ENCODE assay signal across 18 cellular contexts in the genomic region with DNA sequence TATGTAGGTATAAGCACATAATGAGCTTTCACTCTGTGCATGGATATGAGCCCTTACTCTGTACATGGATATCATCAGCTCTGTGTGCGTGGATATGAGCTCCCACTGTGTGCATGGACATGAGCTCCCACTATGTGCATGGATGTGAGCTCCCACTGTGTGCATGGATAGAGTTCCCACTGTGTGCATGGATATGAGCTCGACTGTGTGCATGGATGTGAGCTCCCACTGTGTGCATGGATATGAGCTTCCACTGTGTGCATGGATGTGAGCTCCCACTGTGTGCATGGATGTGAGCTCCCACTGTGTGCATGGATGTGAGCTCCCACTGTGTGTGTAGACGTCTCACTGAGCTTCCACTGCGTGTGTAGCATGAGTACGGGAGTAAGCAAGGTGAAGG.
DNase-seq lines count a peak whose midpoint lies in the region; ATAC-seq and TF ChIP-seq lines count a peak whose summit lies in the region.
"Had no signal": no experiment of that assay in that cellular context is flagged by ENCODE, and none has a peak within 500 bp of the region (broad histone marks: within the 10 kb centered on the region; RNA-seq: fewer than 3 reads in every experiment).

No MANE protein-coding gene starts in this region.

- H3K4me3 ChIP-seq in neural progenitor cell, result no peak overlapping the region
- H3K4me3 ChIP-seq: gastroesophageal sphincter, right atrium auricular region, uterus had no signal

- H3K4me3 Mint-ChIP-seq in activated T-cell treated with anti-CD3 and anti-CD28 coated beads, Interleukin-2, amount 50 U/mL, for 72 hours, result peak overlapping the region; percentile 79 to 88
- peak overlapping the region; percentile 67 to 93 (median 88) for H3K4me3 Mint-ChIP-seq in IgD-negative memory B cell
- H3K4me3 Mint-ChIP-seq in activated T-helper 1 cell treated with anti-CD3 and anti-CD28 coated beads, Interleukin-12 subunit alpha, Interleukin-12 subunit beta, Interleukin-2, Interleukin-4 antibody, amounts not matched to agents 30 ng/mL and 10 ng/mL and 1 ng/mL, durations not matched to agents 14 hours and 24 hours and 36 hours, result peak overlapping the region; percentile 57
- H3K4me3 Mint-ChIP-seq in neural progenitor cell, result peak overlapping the region; percentile 41

- TF ChIP-seq CTCF in neural progenitor cell (IDR thresholded peaks at IDR 0.05), result no peak

- no peak for DNase-seq in activated T-cell treated with anti-CD3 and anti-CD28 coated beads, Interleukin-2, amount 50 U/mL, for 72 hours
- DNase-seq in activated T-cell treated with anti-CD3 and anti-CD28 coated beads for 4 hours (no peak), neural progenitor cell (ENCODE audit: low spot score) (no peak), NCI-H1105 treated with DMSO at 0.1 percent for 48 hours (lab: John Stamatoyannopoulos, UW) (no peak)
- DNase-seq in activated T-helper 1 cell treated with anti-CD3 and anti-CD28 coated beads, Interleukin-12 subunit alpha, Interleukin-12 subunit beta, Interleukin-2, Interleukin-4 antibody, amounts not matched to agents 30 ng/mL and 10 ng/mL and 1 ng/mL, durations not matched to agents 14 hours and 24 hours and 36 hours (ENCODE audit: low spot score), result no peak
- DNase-seq in stimulated activated CD4-positive, alpha-beta T cell treated with anti-CD3 and anti-CD28 coated beads, Interleukin-12 subunit alpha, Interleukin-12 subunit beta, amount 100 ng/mL, for 4 hours, result no peak
- DNase-seq: dermis blood vessel endothelial cell, erythroblast, GOT3, NCI-H2029 treated with DMSO at 0.1 percent for 48 hours, NCI-H510A, occipital lobe, Right ventricle myocardium superior, uterus had no signal

- no peak for ATAC-seq in activated T-cell treated with anti-CD3 and anti-CD28 coated beads, Interleukin-2, amount 50 U/mL, for 72 hours (replicated peaks in 1 of 2)
- no peak for ATAC-seq in GM21390 (IDR thresholded peaks at IDR 0.05; ENCODE audit: unreplicated experiment)
- ATAC-seq: gastroesophageal sphincter had no signal

- no peaks in the 10 kb centered on the region for H3K27me3 ChIP-seq in neural progenitor cell
- H3K27me3 ChIP-seq: right atrium auricular region, uterus had no signal

- H3K36me3 Mint-ChIP-seq in activated T-cell treated with anti-CD3 and anti-CD28 coated beads, Interleukin-2, amount 50 U/mL, for 72 hours (ENCODE audit: insufficient read depth in 2 of 2), result no peaks in the 10 kb centered on the region
- H3K36me3 Mint-ChIP-seq in IgD-negative memory B cell (no peaks in the 10 kb centered on the region), neural progenitor cell (no peaks in the 10 kb centered on the region)
- no peaks in the 10 kb centered on the region for H3K36me3 Mint-ChIP-seq in activated T-helper 1 cell treated with anti-CD3 and anti-CD28 coated beads, Interleukin-12 subunit alpha, Interleukin-12 subunit beta, Interleukin-2, Interleukin-4 antibody, amounts not matched to agents 30 ng/mL and 10 ng/mL and 1 ng/mL, durations not matched to agents 14 hours and 24 hours and 36 hours (ENCODE audit: low read depth)

- no peak overlapping the region for H3K27ac Mint-ChIP-seq in activated T-cell treated with anti-CD3 and anti-CD28 coated beads, Interleukin-2, amount 50 U/mL, for 72 hours
- H3K27ac Mint-ChIP-seq in IgD-negative memory B cell (peak overlapping the region; percentile 89 to 97 (median 95)), neural progenitor cell (no peak overlapping the region)
- no peak overlapping the region for H3K27ac Mint-ChIP-seq in activated T-helper 1 cell treated with anti-CD3 and anti-CD28 coated beads, Interleukin-12 subunit alpha, Interleukin-12 subunit beta, Interleukin-2, Interleukin-4 antibody, amounts not matched to agents 30 ng/mL and 10 ng/mL and 1 ng/mL, durations not matched to agents 14 hours and 24 hours and 36 hours

- H3K4me2 ChIP-seq in neural progenitor cell, result no peak overlapping the region

- no peaks in the 10 kb centered on the region for H3K27me3 Mint-ChIP-seq in activated T-cell treated with anti-CD3 and anti-CD28 coated beads, Interleukin-2, amount 50 U/mL, for 72 hours (ENCODE audit: low read depth)
- H3K27me3 Mint-ChIP-seq in IgD-negative memory B cell, result peaks cover 1% of the 10 kb centered on the region
- peaks cover 4% of the 10 kb centered on the region for H3K27me3 Mint-ChIP-seq in activated T-helper 1 cell treated with anti-CD3 and anti-CD28 coated beads, Interleukin-12 subunit alpha, Interleukin-12 subunit beta, Interleukin-2, Interleukin-4 antibody, amounts not matched to agents 30 ng/mL and 10 ng/mL and 1 ng/mL, durations not matched to agents 14 hours and 24 hours and 36 hours (ENCODE audit: insufficient read depth)
- peaks cover 7% of the 10 kb centered on the region for H3K27me3 Mint-ChIP-seq in neural progenitor cell (ENCODE audit: insufficient read depth, low read depth)

- H3K79me2 ChIP-seq in neural progenitor cell (ENCODE audit: low read depth), result no peaks in the 10 kb centered on the region

- H2AFZ ChIP-seq in neural progenitor cell (replicated peaks), result no peak overlapping the region

- H3F3A ChIP-seq in neural progenitor cell (ENCODE audit: low read depth), result no peaks in the 10 kb centered on the region

- H3K36me3 ChIP-seq in neural progenitor cell, result no peaks in the 10 kb centered on the region
- H3K36me3 ChIP-seq: gastroesophageal sphincter, right atrium auricular region, uterus had no signal

- H4K20me1 ChIP-seq in neural progenitor cell (ENCODE audit: low read depth), result no peaks in the 10 kb centered on the region

- H3K27ac ChIP-seq in neural progenitor cell, result no peak overlapping the region
- H3K27ac ChIP-seq: gastroesophageal sphincter, right atrium auricular region, uterus had no signal

- H3K9ac ChIP-seq in neural progenitor cell, result no peak overlapping the region

- H3K9me3 Mint-ChIP-seq in activated T-cell treated with anti-CD3 and anti-CD28 coated beads, Interleukin-2, amount 50 U/mL, for 72 hours, result no peaks in the 10 kb centered on the region
- H3K9me3 Mint-ChIP-seq in IgD-negative memory B cell, result no peaks in the 10 kb centered on the region
- H3K9me3 Mint-ChIP-seq in activated T-helper 1 cell treated with anti-CD3 and anti-CD28 coated beads, Interleukin-12 subunit alpha, Interleukin-12 subunit beta, Interleukin-2, Interleukin-4 antibody, amounts not matched to agents 30 ng/mL and 10 ng/mL and 1 ng/mL, durations not matched to agents 14 hours and 24 hours and 36 hours, result no peaks in the 10 kb centered on the region
- H3K9me3 Mint-ChIP-seq in neural progenitor cell, result no peaks in the 10 kb centered on the region

- H3K4me1 ChIP-seq in neural progenitor cell, result peaks cover 9% of the 10 kb centered on the region
- H3K4me1 ChIP-seq: gastroesophageal sphincter, right atrium auricular region, uterus had no signal

- H3K9me3 ChIP-seq in neural progenitor cell (ENCODE audit: low read depth), result no peaks in the 10 kb centered on the region
- H3K9me3 ChIP-seq: gastroesophageal sphincter, right atrium auricular region, uterus had no signal

- peaks cover 26% of the 10 kb centered on the region for H3K4me1 Mint-ChIP-seq in activated T-cell treated with anti-CD3 and anti-CD28 coated beads, Interleukin-2, amount 50 U/mL, for 72 hours (ENCODE audit: low read depth)
- H3K4me1 Mint-ChIP-seq in IgD-negative memory B cell (peaks cover 34 to 43% (median 42%) of the 10 kb centered on the region in 3 donors), neural progenitor cell (peaks cover 16% of the 10 kb centered on the region)
- peaks cover 30% of the 10 kb centered on the region for H3K4me1 Mint-ChIP-seq in activated T-helper 1 cell treated with anti-CD3 and anti-CD28 coated beads, Interleukin-12 subunit alpha, Interleukin-12 subunit beta, Interleukin-2, Interleukin-4 antibody, amounts not matched to agents 30 ng/mL and 10 ng/mL and 1 ng/mL, durations not matched to agents 14 hours and 24 hours and 36 hours (ENCODE audit: low read depth)

- intact Hi-C loops in activated T-helper 1 cell treated with anti-CD3 and anti-CD28 coated beads, Interleukin-12 subunit alpha, Interleukin-12 subunit beta, Interleukin-2, Interleukin-4 antibody, amounts not matched to agents 30 ng/mL and 10 ng/mL and 1 ng/mL, durations not matched to agents 14 hours and 24 hours and 36 hours (cut with micrococcal nuclease), result no loop called here

Comparison
In these comparisons a context has a peak if more than half of its experiments do, and no peak if none do; other contexts are left out.
1. H3K27ac Mint-ChIP-seq: peak in IgD-negative memory B cell (3 of 3); none in activated T-cell treated with anti-CD3 and anti-CD28 coated beads, Interleukin-2, amount 50 U/mL, for 72 hours (single experiment), activated T-helper 1 cell treated with anti-CD3 and anti-CD28 coated beads, Interleukin-12 subunit alpha, Interleukin-12 subunit beta, Interleukin-2, Interleukin-4 antibody, amounts not matched to agents 30 ng/mL and 10 ng/mL and 1 ng/mL, durations not matched to agents 14 hours and 24 hours and 36 hours (single experiment) and neural progenitor cell (single experiment).
2. Peak in every context shown above with its lines, with median percentiles within 50 percentile points of each other: H3K4me3 Mint-ChIP-seq.